Comparison of ENCODE assay signal across 15 cellular contexts in the genomic region with DNA sequence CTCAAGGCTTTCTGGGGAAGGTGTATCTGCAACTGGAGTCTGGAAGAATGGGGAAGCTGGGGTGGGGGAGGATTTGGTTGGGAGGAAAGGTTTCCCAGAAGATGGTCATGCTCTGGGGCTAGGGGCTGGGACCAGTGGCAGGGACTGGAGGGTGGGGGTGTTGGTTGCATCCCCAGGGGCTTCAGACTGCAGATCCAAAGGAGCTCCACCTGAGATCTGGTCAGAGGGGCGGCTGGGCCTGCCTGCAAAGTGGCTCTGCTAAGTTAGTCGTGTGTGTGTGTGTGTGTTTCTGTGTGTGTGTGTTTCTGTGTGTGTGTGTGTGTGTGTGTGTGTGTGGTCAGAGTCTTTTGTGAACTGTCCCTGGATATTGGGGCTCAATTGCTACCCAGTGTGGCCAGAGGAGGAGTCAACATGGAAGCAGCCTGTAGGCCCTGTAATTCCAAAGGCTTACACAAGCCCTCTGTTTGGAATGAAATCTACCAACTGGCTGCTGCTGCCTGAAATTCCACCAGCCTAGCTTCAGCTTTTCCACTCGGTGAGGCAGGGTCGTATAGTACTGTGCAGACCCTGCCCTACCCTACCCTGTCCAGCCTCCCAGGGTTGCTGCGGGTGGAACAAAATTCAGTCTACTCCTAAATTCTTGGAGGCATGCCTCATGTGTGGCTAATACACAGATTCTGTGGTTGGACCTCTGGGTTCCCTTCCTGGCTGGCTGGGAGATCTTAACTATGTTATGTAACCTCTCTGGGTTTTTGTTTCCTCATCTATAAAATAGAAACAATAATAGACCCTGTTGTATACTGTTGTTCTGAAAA. TPM values are rescaled to one million over a fixed set of nuclear protein-coding genes. Genes with fewer than 3 reads are reported as not detected.
DNase-seq lines count a peak whose midpoint lies in the region; ATAC-seq and TF ChIP-seq lines count a peak whose summit lies in the region.
"Had no signal": no experiment of that assay in that cellular context is flagged by ENCODE, and none has a peak within 500 bp of the region (broad histone marks: within the 10 kb centered on the region; RNA-seq: fewer than 3 reads in every experiment).

No MANE protein-coding gene starts in this region.

- no peak for TF ChIP-seq POLR2A in tibial nerve (IDR thresholded peaks at IDR 0.05)

- peaks cover 45% of the 10 kb centered on the region for H3K4me1 Mint-ChIP-seq in memory B cell
- H3K4me1 Mint-ChIP-seq in Caco-2 (ENCODE audit: low read depth, unreplicated experiment): peaks cover 23% of the 10 kb centered on the region

- H3K27ac ChIP-seq in mammary epithelial cell (ENCODE audit: insufficient read depth, low read depth, low read length): no peak overlapping the region
- peak overlapping the region in 3 of 4 donors; percentile 44 to 98 (median 96) for H3K27ac ChIP-seq in tibial nerve
- H3K27ac ChIP-seq: epithelial cell of prostate had no signal

- peak overlapping the region; percentile 95 for H3K4me3 Mint-ChIP-seq in memory B cell
- H3K4me3 Mint-ChIP-seq in Caco-2 (ENCODE audit: unreplicated experiment): no peak overlapping the region

- peak; percentile 33 for DNase-seq in SIG-M5 treated with dmso at 0.1 percent for 504 hours (lab: John Stamatoyannopoulos, UW; ENCODE audit: unreplicated experiment)
- no peak for DNase-seq in SIG-M5 (lab: John Stamatoyannopoulos, UW)
- DNase-seq in mammary epithelial cell: peak; percentile 36
- DNase-seq in memory B cell (ENCODE audit: low spot score in 2 of 2): no peak
- no peak for DNase-seq in tibial nerve (ENCODE audit: low spot score in 2 of 2)
- DNase-seq in KBM-7: no peak
- DNase-seq in Caco-2: no peak
- DNase-seq: 8988T; activated CD4-positive, CD25-positive, alpha-beta regulatory T cell treated with anti-CD3 and anti-CD28 coated beads, Interleukin-2, amount 50 U/mL, for 72 hours; activated naive CD4-positive, alpha-beta T cell; NCI-H2081; stimulated activated CD4-positive, alpha-beta T cell treated with anti-CD3 and anti-CD28 coated beads, Interleukin-1b, Interleukin-23, amount 100 ng/mL, for 48 hours had no signal

- POLR2A ChIA-PET in Caco-2 (lab: Charles Lee): no interaction called here

- H3K27me3 Mint-ChIP-seq in memory B cell (no peaks in the 10 kb centered on the region), Caco-2 (ENCODE audit: insufficient read depth, unreplicated experiment) (no peaks in the 10 kb centered on the region)

- H3K27me3 ChIP-seq in mammary epithelial cell (ENCODE audit: insufficient read depth, low read length) (no peaks in the 10 kb centered on the region), tibial nerve (no peaks in the 10 kb centered on the region), Caco-2 (replicated peaks; ENCODE audit: control insufficient read depth, insufficient read depth, low read length) (no peaks in the 10 kb centered on the region)

- WGBS in mammary epithelial cell (ENCODE audit: low coverage, missing lambda C conversion rate): 50% methylated on average over 4 of the region's 5 CpGs
- WGBS in tibial nerve, 2 donors: 28 to 29% methylated on average over 5 of the region's 5 CpGs

- TF ChIP-seq CTCF in mammary epithelial cell (conservative IDR thresholded peaks at IDR 0.05 in 1 of 2, IDR thresholded peaks at IDR 0.05 in 1 of 2; ENCODE audit: extremely low read depth in 1 of 2, insufficient read depth in 1 of 2, low read depth in 1 of 2, low read length in 2 of 2): no peak
- TF ChIP-seq CTCF in tibial nerve (IDR thresholded peaks at IDR 0.05): no peak
- no peak for TF ChIP-seq CTCF in Caco-2 (IDR thresholded peaks at IDR 0.05; ENCODE audit: insufficient read depth in 1 of 2, low read depth in 1 of 2, low read length in 1 of 2, severe bottlenecking in 1 of 2, unreplicated experiment in 1 of 2)

- H3K4me2 ChIP-seq in mammary epithelial cell (ENCODE audit: insufficient read depth, low read depth, low read length): no peak overlapping the region

- CTCF ChIA-PET in mammary epithelial cell (lab: Charles Lee; ENCODE audit: low non-redundant PET) (no interaction called here), Caco-2 (lab: Charles Lee) (interaction anchor here (0.6 kb wide), 2 partner anchors 21 to 42 kb away, joined by 3 read pairs; no protein-coding TSS in a partner anchor)

- no peak for TF ChIP-seq EP300 in tibial nerve (IDR thresholded peaks at IDR 0.05)

- no peaks in the 10 kb centered on the region for H3K36me3 ChIP-seq in mammary epithelial cell (ENCODE audit: insufficient read depth, low read length)
- no peaks in the 10 kb centered on the region for H3K36me3 ChIP-seq in tibial nerve
- H3K36me3 ChIP-seq in Caco-2 (ENCODE audit: control insufficient read depth, insufficient read depth, low read length): no peaks in the 10 kb centered on the region; the same call in 1 of the 2 replicates

- H3K4me3 ChIP-seq in mammary epithelial cell (replicated peaks in 1 of 3; ENCODE audit: insufficient read depth in 1 of 3, low read depth in 2 of 3, low read length in 3 of 3) (no peak overlapping the region), tibial nerve (no peak overlapping the region), Caco-2 (ENCODE audit: low read depth, low read length) (no peak overlapping the region)

- H3K9ac ChIP-seq in mammary epithelial cell (ENCODE audit: insufficient read depth, low read length): no peak overlapping the region

- no TSS peak for BruUV-seq in mammary epithelial cell (replicated peaks; lab: Mats Ljungman, UMichigan)
- BruUV-seq in Caco-2 (replicated peaks; lab: Mats Ljungman, UMichigan): no TSS peak

- peaks cover 2% of the 10 kb centered on the region for H3K36me3 Mint-ChIP-seq in memory B cell
- H3K36me3 Mint-ChIP-seq in Caco-2 (ENCODE audit: insufficient read depth, unreplicated experiment): no peaks in the 10 kb centered on the region

- dilution Hi-C loops in mammary epithelial cell (cut with HindIII; ENCODE audit: low sequenced_read_pairs): no loop called here

- H3K27ac Mint-ChIP-seq in memory B cell (peak overlapping the region; percentile 54), Caco-2 (ENCODE audit: unreplicated experiment) (no peak overlapping the region)

- intact Hi-C loops in mammary epithelial cell (cut with micrococcal nuclease) (no loop called here), Caco-2 (cut with micrococcal nuclease; ENCODE audit: unreplicated experiment) (no loop called here)

- H2AFZ ChIP-seq in mammary epithelial cell (ENCODE audit: low read depth, low read length): no peak overlapping the region

- no peaks in the 10 kb centered on the region for H4K20me1 ChIP-seq in mammary epithelial cell (ENCODE audit: insufficient read depth, low read length)

- H3K9me3 ChIP-seq in mammary epithelial cell (replicated peaks; ENCODE audit: insufficient read depth, low read length) (no peaks in the 10 kb centered on the region), tibial nerve (no peaks in the 10 kb centered on the region), Caco-2 (no peaks in the 10 kb centered on the region)

- peaks cover 7% of the 10 kb centered on the region for H3K4me1 ChIP-seq in mammary epithelial cell (ENCODE audit: insufficient read depth, low read length)
- H3K4me1 ChIP-seq in tibial nerve: peaks cover 0 to 92% (median 57%) of the 10 kb centered on the region in 4 donors
- H3K4me1 ChIP-seq in Caco-2: peaks cover 18% of the 10 kb centered on the region

- no peaks in the 10 kb centered on the region for H3K79me2 ChIP-seq in mammary epithelial cell (ENCODE audit: insufficient read depth, low read length)

- no peaks in the 10 kb centered on the region for H3K9me3 Mint-ChIP-seq in memory B cell
- H3K9me3 Mint-ChIP-seq in Caco-2 (ENCODE audit: unreplicated experiment): no peaks in the 10 kb centered on the region

- in situ Hi-C loops in mammary epithelial cell (cut with MboI; ENCODE audit: low sequenced_read_pairs in 2 of 2) (no loop called here), KBM-7 (cut with MboI; ENCODE audit: low pct_unique_long_range_greater_than_20kb, low sequenced_read_pairs) (no loop called here)

- ATAC-seq in memory B cell (ENCODE audit: low read depth) (no peak), GM21825 (IDR thresholded peaks at IDR 0.05; ENCODE audit: unreplicated experiment) (no peak)

RNA-seq across cellular contexts. Expression of gene SYNPO, which starts 12.5 kb away (rescaled TPM):
- total RNA-seq in mammary epithelial cell (1 to 10 TPM; 1.3 to 5.3 TPM), tibial nerve (10 to 100 TPM; 58.4 to 71.5 (median 63.5) TPM), Caco-2 (2022) (22.4 and 25.1 TPM in 2 replicates)
- polyA plus RNA-seq in mammary epithelial cell: 2.6 TPM
- polyA minus RNA-seq in mammary epithelial cell: 23.9 TPM

RNA-seq across cellular contexts. Expression of gene MYOZ3, which starts 33.1 kb away (rescaled TPM):
- total RNA-seq in mammary epithelial cell (not detected), tibial nerve (1 to 10 TPM in 3 of 4 donors, under 1 TPM in 1; 0.30 to 9.0 (median 4.6) TPM), Caco-2 (2022) (not detected in 2 replicates)
- not detected for polyA plus RNA-seq in mammary epithelial cell
- not detected for polyA minus RNA-seq in mammary epithelial cell
- total RNA-seq: mononuclear cell had no signal

Comparison
In these comparisons a context has a peak if more than half of its experiments do, and no peak if none do; other contexts are left out.
1. DNase-seq: peak in SIG-M5 treated with dmso at 0.1 percent for 504 hours (single experiment) and mammary epithelial cell (single experiment); none in SIG-M5 (single experiment), memory B cell (0 of 2), tibial nerve (0 of 2), KBM-7 (single experiment) and Caco-2 (0 of 2).